Comparison of ENCODE assay signal across 10 cellular contexts in the genomic region with DNA sequence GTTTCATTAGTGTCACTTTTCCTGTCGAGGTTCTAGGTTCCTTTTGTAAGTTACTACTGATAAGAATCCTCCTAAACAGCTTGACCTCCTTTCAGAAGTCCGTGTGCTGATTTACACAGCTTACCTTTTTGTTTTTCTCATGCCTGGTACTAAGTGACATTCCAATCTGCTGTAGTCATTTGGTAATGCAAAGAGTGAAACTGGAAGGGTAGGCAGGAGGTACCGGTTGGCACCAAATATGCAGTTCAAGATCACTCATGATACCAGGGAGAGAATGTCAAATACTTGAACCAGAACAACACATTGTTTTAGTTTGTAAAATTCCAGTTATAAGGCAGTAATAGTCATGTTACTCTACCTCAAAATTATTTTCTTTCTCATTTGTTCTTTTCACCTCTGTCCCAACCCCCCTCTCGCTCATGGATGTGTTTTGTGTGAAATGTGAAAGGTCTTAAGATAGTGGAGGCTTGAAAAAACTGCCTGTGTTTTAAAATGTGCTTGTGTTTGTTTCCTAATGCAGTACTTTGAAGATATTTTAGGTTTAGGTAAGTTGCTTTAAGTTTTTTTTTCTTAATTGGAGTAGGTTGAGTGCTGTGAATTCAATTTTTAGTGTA. TPM values are rescaled to one million over a fixed set of nuclear protein-coding genes. Genes with fewer than 3 reads are reported as not detected.
A peak's percentile ranks its signal among the peaks of the same experiment; 100 is the strongest.
DNase-seq lines count a peak whose midpoint lies in the region; ATAC-seq lines count a peak whose summit lies in the region.
"Had no signal": no experiment of that assay in that cellular context is flagged by ENCODE, and none has a peak within 500 bp of the region (broad histone marks: within the 10 kb centered on the region; RNA-seq: fewer than 3 reads in every experiment).

No MANE protein-coding gene starts in this region.

- peak overlapping the region; percentile 16 for H3K27ac ChIP-seq in urinary bladder (ENCODE audit: low read depth)

- H3K4me3 Mint-ChIP-seq in activated naive CD4-positive, alpha-beta T cell treated with anti-CD3 and anti-CD28 coated beads for 36 hours: no peak overlapping the region

- ATAC-seq in left ventricle myocardium superior: peak; percentile 48
- peak; percentile 85 for ATAC-seq in left lobe of liver

- no peaks in the 10 kb centered on the region for H3K4me1 ChIP-seq in urinary bladder (ENCODE audit: insufficient read depth)

- H3K27ac Mint-ChIP-seq in activated naive CD4-positive, alpha-beta T cell treated with anti-CD3 and anti-CD28 coated beads for 36 hours: no peak overlapping the region

- no peak for DNase-seq in left ventricle myocardium superior
- no peak for DNase-seq in cardiac septum (ENCODE audit: low spot score)
- peak; percentile 77 for DNase-seq in astrocyte of the hippocampus (ENCODE audit: low read depth, low spot score)
- DNase-seq in left lobe of liver (ENCODE audit: low spot score): no peak
- DNase-seq in NOMO-1 treated with DMSO at 0.1 percent for 48 hours (lab: John Stamatoyannopoulos, UW; ENCODE audit: unreplicated experiment): no peak
- DNase-seq in activated naive CD4-positive, alpha-beta T cell treated with anti-CD3 and anti-CD28 coated beads for 36 hours: no peak
- DNase-seq in NCI-H2171 (lab: John Stamatoyannopoulos, UW): no peak
- DNase-seq: amygdala; stimulated activated CD4-positive, alpha-beta T cell treated with anti-CD3 and anti-CD28 coated beads, Interleukin-2, amount 100 ng/mL, for 24 hours had no signal

- H3K36me3 ChIP-seq in urinary bladder (ENCODE audit: insufficient read depth): no peaks in the 10 kb centered on the region

- no peak overlapping the region for H3K4me3 ChIP-seq in urinary bladder (ENCODE audit: low read depth, low read length)

- H3K9me3 Mint-ChIP-seq in activated naive CD4-positive, alpha-beta T cell treated with anti-CD3 and anti-CD28 coated beads for 36 hours: no peaks in the 10 kb centered on the region

- peaks cover 38% of the 10 kb centered on the region for H3K27me3 Mint-ChIP-seq in activated naive CD4-positive, alpha-beta T cell treated with anti-CD3 and anti-CD28 coated beads for 36 hours (ENCODE audit: low read depth)

- 60% methylated on average over 4 of the region's 4 CpGs for WGBS in urinary bladder

- CTCF ChIA-PET in activated naive CD4-positive, alpha-beta T cell treated with anti-CD3 and anti-CD28 coated beads for 36 hours (lab: Charles Lee): no interaction called here

- H3K4me1 Mint-ChIP-seq in activated naive CD4-positive, alpha-beta T cell treated with anti-CD3 and anti-CD28 coated beads for 36 hours (ENCODE audit: low read depth): no peaks in the 10 kb centered on the region

- intact Hi-C loops in left ventricle myocardium superior (cut with micrococcal nuclease) (no loop called here), cardiac septum (cut with DNase I) (no loop called here)
- intact Hi-C loops in activated naive CD4-positive, alpha-beta T cell treated with anti-CD3 and anti-CD28 coated beads for 36 hours (cut with micrococcal nuclease): no loop called here

- no peaks in the 10 kb centered on the region for H3K36me3 Mint-ChIP-seq in activated naive CD4-positive, alpha-beta T cell treated with anti-CD3 and anti-CD28 coated beads for 36 hours (ENCODE audit: low read depth)

RNA-seq across cellular contexts. Expression of a gene that starts 23.2 kb away (rescaled TPM):
- total RNA-seq in left ventricle myocardium superior (52.6 TPM), cardiac septum (67.1 TPM), left lobe of liver (92.5 TPM), urinary bladder (177 TPM)
- 29.6 TPM for polyA plus RNA-seq in urinary bladder
- 10 to 100 TPM; 12.5 to 13.9 TPM for total RNA-seq in activated naive CD4-positive, alpha-beta T cell treated with anti-CD3 and anti-CD28 coated beads for 36 hours
